ENCODE assay signal across 9 cellular contexts in genomic region chr3:53651927-53652326, GRCh38.
"Had no signal": no experiment of that assay in that cellular context is flagged by ENCODE, and none has a peak within 500 bp of the region (broad histone marks: within the 10 kb centered on the region; RNA-seq: fewer than 3 reads in every experiment).

No MANE protein-coding gene starts in this region.

- FAIRE-seq: HTR-8/SVneo, K562 had no signal

- H3K27ac ChIP-seq: GM23248 had no signal

- H3K9me3 Mint-ChIP-seq: HFFc6 had no signal

- H3K9ac ChIP-seq: GM23248 had no signal

- H3K36me3 ChIP-seq: HAP-1 had no signal

- H2AFZ ChIP-seq: GM23248 had no signal

- DNase-seq: GM23248, GOT3, H7, HFFc6, IMR-90 had no signal

- H3K4me1 ChIP-seq: HAP-1 had no signal

- H3K4me3 Mint-ChIP-seq: HFFc6 had no signal

- ATAC-seq: HCT116, K562 had no signal

- H3K27ac Mint-ChIP-seq: HFFc6 had no signal

- H3K4me3 ChIP-seq: GM23248, HAP-1, K562 had no signal

- H3K9me3 ChIP-seq: HAP-1 had no signal
